Comparison of ENCODE assay signal across 8 cellular contexts in genomic region chr22:31342389-31343125, GRCh38. TPM values are rescaled to one million over a fixed set of nuclear protein-coding genes. Genes with fewer than 3 reads are reported as not detected.
DNase-seq lines count a peak whose midpoint lies in the region; ATAC-seq, FAIRE-seq and TF ChIP-seq lines count a peak whose summit lies in the region.

No MANE protein-coding gene starts in this region.

- H4K8ac ChIP-seq in trophoblast cell (ENCODE audit: low read depth, low read length) = peak overlapping the region; percentile 69

- no peaks in the 10 kb centered on the region for H3K9me3 Mint-ChIP-seq in Caco-2 (ENCODE audit: unreplicated experiment)

- TF ChIP-seq POLR2A in endothelial cell of umbilical vein (IDR thresholded peaks at IDR 0.05; ENCODE audit: low read depth, low read length) = no peak

- intact Hi-C loops in Caco-2 (cut with micrococcal nuclease; ENCODE audit: unreplicated experiment) = no loop called here
- intact Hi-C loops in endothelial cell of umbilical vein (cut with micrococcal nuclease) = no loop called here

- in situ Hi-C loops in GM13976 (cut with MboI; ENCODE audit: low sequenced_read_pairs, unreplicated experiment) = no loop called here

- BruUV-seq in Caco-2 (replicated peaks; lab: Mats Ljungman, UMichigan) (no TSS peak), endothelial cell of umbilical vein (replicated peaks; lab: Mats Ljungman, UMichigan) (no TSS peak)

- peaks cover 36% of the 10 kb centered on the region for H3K4me1 Mint-ChIP-seq in Caco-2 (ENCODE audit: low read depth, unreplicated experiment)

- H3K4me3 Mint-ChIP-seq in Caco-2 (ENCODE audit: unreplicated experiment) = peak overlapping the region; percentile 87

- H3K36me3 Mint-ChIP-seq in Caco-2 (ENCODE audit: insufficient read depth, unreplicated experiment) = peaks cover 50% of the 10 kb centered on the region

- FAIRE-seq in endothelial cell of umbilical vein (lab: Jason Lieb, UNC) = no peak

- no peaks in the 10 kb centered on the region for H3K9me1 ChIP-seq in endothelial cell of umbilical vein (replicated peaks; ENCODE audit: control insufficient read depth, extremely low read depth, insufficient read depth, low read length)

- H3K36me3 ChIP-seq in Caco-2 (ENCODE audit: control insufficient read depth, insufficient read depth, low read length) (peaks cover 4% of the 10 kb centered on the region; the same call in 1 of the 2 replicates), endothelial cell of umbilical vein (ENCODE audit: control insufficient read depth in 2 of 2, extremely low read depth in 1 of 2, insufficient read depth in 2 of 2, low read length in 2 of 2) (peaks cover 4 to 11% of the 10 kb centered on the region in 2 experiments), trophoblast cell (ENCODE audit: control insufficient read depth in 1 of 2, insufficient read depth in 2 of 2, low read length in 2 of 2) (peaks cover 50 to 56% of the 10 kb centered on the region in 2 experiments)

- no peak for DNase-seq in Caco-2
- peak; percentile 24 for DNase-seq in NCI-H2227 (lab: John Stamatoyannopoulos, UW; ENCODE audit: unreplicated experiment)
- no peak for DNase-seq in endothelial cell of umbilical vein (ENCODE audit: low read depth, low spot score)
- no peak for DNase-seq in trophoblast cell
- no peak for DNase-seq in GM13976 (ENCODE audit: low spot score)

- H3K9ac ChIP-seq in endothelial cell of umbilical vein (replicated peaks; ENCODE audit: extremely low read depth, insufficient read depth, low read length) (no peak overlapping the region), trophoblast cell (ENCODE audit: low read length) (peak overlapping the region; percentile 61)

- peaks cover 39% of the 10 kb centered on the region for H3K79me1 ChIP-seq in trophoblast cell (ENCODE audit: low read length)

- peaks cover 32% of the 10 kb centered on the region for H3K4me1 ChIP-seq in Caco-2
- H3K4me1 ChIP-seq in endothelial cell of umbilical vein (ENCODE audit: control insufficient read depth, extremely low read depth, insufficient read depth, low read length) = peaks cover 37% of the 10 kb centered on the region
- H3K4me1 ChIP-seq in trophoblast cell (ENCODE audit: control insufficient read depth in 1 of 2, insufficient read depth in 2 of 2, low read length in 2 of 2) = peaks cover 29 to 39% of the 10 kb centered on the region in 2 experiments

- no peak overlapping the region for H3K23ac ChIP-seq in trophoblast cell (ENCODE audit: low read length)

- dilution Hi-C loops in endothelial cell of umbilical vein (cut with MboI; ENCODE audit: extremely low pct_ligation_motif_present, low sequenced_read_pairs) = no loop called here

- WGBS in trophoblast cell (ENCODE audit: extremely low coverage, insufficient coverage, insufficient read length) = no CpG with 5 or more reads among the region's 16 CpGs

- H3K27ac Mint-ChIP-seq in Caco-2 (ENCODE audit: unreplicated experiment) = peak overlapping the region; percentile 67

- TF ChIP-seq CTCF in Caco-2 (IDR thresholded peaks at IDR 0.05; ENCODE audit: insufficient read depth in 1 of 2, low read depth in 1 of 2, low read length in 1 of 2, severe bottlenecking in 1 of 2, unreplicated experiment in 1 of 2) (no peak), endothelial cell of umbilical vein (IDR thresholded peaks at IDR 0.05; ENCODE audit: extremely low read depth in 1 of 2, insufficient read depth in 1 of 2, low read depth in 1 of 2, low read length in 2 of 2) (no peak), GM13976 (IDR thresholded peaks at IDR 0.05; ENCODE audit: borderline replicate concordance, control extremely low read depth, extremely low read depth, insufficient read depth, missing control alignments) (no peak)

- H3K27me3 Mint-ChIP-seq in Caco-2 (ENCODE audit: insufficient read depth, unreplicated experiment) = no peaks in the 10 kb centered on the region

- peak overlapping the region; percentile 72 for H2BK120ac ChIP-seq in trophoblast cell (ENCODE audit: insufficient read depth, low read length, poor library complexity)

- H4K91ac ChIP-seq in trophoblast cell (ENCODE audit: low read depth, low read length) = peak overlapping the region; percentile 79

- no peak overlapping the region for H2AFZ ChIP-seq in endothelial cell of umbilical vein (ENCODE audit: low read depth, low read length)
- H2AFZ ChIP-seq in trophoblast cell (ENCODE audit: insufficient read depth, low read length, poor library complexity) = peak overlapping the region; percentile 27

- peak overlapping the region; percentile 71 for H2BK5ac ChIP-seq in trophoblast cell (ENCODE audit: low read depth, low read length, poor library complexity)

- H3K4me2 ChIP-seq in endothelial cell of umbilical vein (ENCODE audit: insufficient read depth, low read length) = peak overlapping the region; percentile 33
- H3K4me2 ChIP-seq in trophoblast cell (ENCODE audit: low read length) = peak overlapping the region; percentile 93

- CTCF ChIA-PET in Caco-2 (lab: Charles Lee) (no interaction called here), endothelial cell of umbilical vein (lab: Charles Lee) (interaction anchor here (0.9 kb wide), 1 partner anchor 29 kb away, joined by 3 read pairs; no protein-coding TSS in a partner anchor)

- H2AK5ac ChIP-seq in trophoblast cell (ENCODE audit: low read length) = peak overlapping the region; percentile 80

- peak overlapping the region; percentile 62 for H3K14ac ChIP-seq in trophoblast cell (ENCODE audit: low read length)

- H3K18ac ChIP-seq in trophoblast cell (ENCODE audit: low read length) = peak overlapping the region; percentile 73

- peaks cover 19% of the 10 kb centered on the region for H3K79me2 ChIP-seq in endothelial cell of umbilical vein (ENCODE audit: control insufficient read depth, insufficient read depth, low read length)
- H3K79me2 ChIP-seq in trophoblast cell (ENCODE audit: control insufficient read depth, insufficient read depth, low read length, poor library complexity) = peaks cover 33% of the 10 kb centered on the region

- POLR2A ChIA-PET in Caco-2 (lab: Charles Lee) = interaction anchor here (1.6 kb wide), 1 partner anchor 52 kb away, joined by 4 read pairs; no protein-coding TSS in a partner anchor
- POLR2A ChIA-PET in endothelial cell of umbilical vein (lab: Charles Lee) = interaction anchor here (0.9 kb wide), 1 partner anchor 72 kb away, joined by 3 read pairs; no protein-coding TSS in a partner anchor

- H3K4ac ChIP-seq in trophoblast cell (ENCODE audit: low read depth, low read length) = peak overlapping the region; percentile 83

- H3K27me3 ChIP-seq in Caco-2 (replicated peaks; ENCODE audit: control insufficient read depth, insufficient read depth, low read length) (no peaks in the 10 kb centered on the region), endothelial cell of umbilical vein (ENCODE audit: control insufficient read depth in 2 of 2, insufficient read depth in 2 of 2, low read length in 2 of 2) (no peaks in the 10 kb centered on the region), trophoblast cell (ENCODE audit: insufficient read depth, low read length) (no peaks in the 10 kb centered on the region)

- H3K27ac ChIP-seq in endothelial cell of umbilical vein (ENCODE audit: insufficient read depth, low read depth, low read length) (no peak overlapping the region), trophoblast cell (ENCODE audit: low read depth, low read length) (peak overlapping the region; percentile 82)

- H4K12ac ChIP-seq in trophoblast cell (ENCODE audit: low read depth, low read length) = peak overlapping the region; percentile 37

- H3K4me3 ChIP-seq in Caco-2 (ENCODE audit: low read depth, low read length) (no peak overlapping the region), endothelial cell of umbilical vein (replicated peaks in 1 of 3; ENCODE audit: insufficient read depth in 1 of 3, low read depth in 1 of 3, low read length in 3 of 3) (no peak overlapping the region), trophoblast cell (ENCODE audit: low read depth, low read length) (no peak overlapping the region)

- peak overlapping the region; percentile 11 for H2BK12ac ChIP-seq in trophoblast cell (ENCODE audit: low read length)

- no peak for ATAC-seq in HG02885 (IDR thresholded peaks at IDR 0.05; ENCODE audit: poor library complexity, unreplicated experiment)
- ATAC-seq in HG02610 (IDR thresholded peaks at IDR 0.05; ENCODE audit: unreplicated experiment) = no peak
- no peak for ATAC-seq in GM18861 (IDR thresholded peaks at IDR 0.05; ENCODE audit: unreplicated experiment)

- H3K9me3 ChIP-seq in Caco-2 = no peaks in the 10 kb centered on the region
- H3K9me3 ChIP-seq in endothelial cell of umbilical vein (replicated peaks; ENCODE audit: control insufficient read depth, insufficient read depth, low read length) = no peaks in the 10 kb centered on the region
- no peaks in the 10 kb centered on the region for H3K9me3 ChIP-seq in trophoblast cell (ENCODE audit: insufficient read depth, low read depth, low read length)

- H4K20me1 ChIP-seq in endothelial cell of umbilical vein (replicated peaks; ENCODE audit: control insufficient read depth, extremely low read depth, insufficient read depth, low read length) = no peaks in the 10 kb centered on the region

RNA-seq across cellular contexts. Expression of gene PATZ1, which starts 3.6 kb away (rescaled TPM):
- 36.6 and 40.9 TPM in 2 replicates for total RNA-seq in Caco-2 (2022)
- total RNA-seq in endothelial cell of umbilical vein = 22.9 and 23.7 TPM in 2 replicates
- 19.7 and 20.5 TPM in 2 replicates for polyA plus RNA-seq in endothelial cell of umbilical vein
- 14.7 and 14.8 TPM in 2 replicates for polyA plus RNA-seq in endothelial cell of umbilical vein (2011; cell fraction: cytosol; rRNA removed)
- 21.5 and 24.5 TPM in 2 replicates for polyA plus RNA-seq in endothelial cell of umbilical vein (2011; cell fraction: nucleus; rRNA removed)
- polyA plus RNA-seq in endothelial cell of umbilical vein (2012) = 14.9 TPM in 2 replicates
- polyA minus RNA-seq in endothelial cell of umbilical vein = 30.2 TPM in 2 replicates
- 20.6 TPM for polyA minus RNA-seq in endothelial cell of umbilical vein (2011; cell fraction: cytosol; rRNA and poly(A)+ RNA removed)
- polyA minus RNA-seq in endothelial cell of umbilical vein (2011; cell fraction: nucleus; rRNA and poly(A)+ RNA removed) = 15.8 and 20.4 TPM in 2 replicates
- polyA plus RNA-seq in trophoblast cell (2013) = 19.9 and 20.7 TPM in 2 replicates

RNA-seq across cellular contexts. Expression of gene PIK3IP1, which starts 50.3 kb away (rescaled TPM):
- total RNA-seq in Caco-2 (2022) (0.68 and 0.72 TPM in 2 replicates), endothelial cell of umbilical vein (7.7 and 8.4 TPM in 2 replicates)
- polyA plus RNA-seq in endothelial cell of umbilical vein = 11.1 and 13.2 TPM in 2 replicates
- polyA plus RNA-seq in endothelial cell of umbilical vein (2011; cell fraction: cytosol; rRNA removed) = 9.5 and 12.6 TPM in 2 replicates
- 8.8 TPM in 2 replicates for polyA plus RNA-seq in endothelial cell of umbilical vein (2011; cell fraction: nucleus; rRNA removed)
- polyA plus RNA-seq in endothelial cell of umbilical vein (2012) = 12.8 and 19.8 TPM in 2 replicates
- 10.6 and 10.9 TPM in 2 replicates for polyA minus RNA-seq in endothelial cell of umbilical vein
- polyA minus RNA-seq in endothelial cell of umbilical vein (2011; cell fraction: cytosol; rRNA and poly(A)+ RNA removed) = 1.0 TPM
- polyA minus RNA-seq in endothelial cell of umbilical vein (2011; cell fraction: nucleus; rRNA and poly(A)+ RNA removed) = 7.2 and 7.8 TPM in 2 replicates
- 3.7 and 4.0 TPM in 2 replicates for polyA plus RNA-seq in trophoblast cell (2013)

RNA-seq across cellular contexts. Expression of gene DRG1, which starts 56.8 kb away (rescaled TPM):
- total RNA-seq in Caco-2 (2022) (78.3 and 87.6 TPM in 2 replicates), endothelial cell of umbilical vein (51.6 and 65.1 TPM in 2 replicates)
- polyA plus RNA-seq in endothelial cell of umbilical vein = 30.6 and 37.7 TPM in 2 replicates
- 59.1 and 63.9 TPM in 2 replicates for polyA plus RNA-seq in endothelial cell of umbilical vein (2011; cell fraction: cytosol; rRNA removed)
- 37.1 and 39.9 TPM in 2 replicates for polyA plus RNA-seq in endothelial cell of umbilical vein (2011; cell fraction: nucleus; rRNA removed)
- 53.3 and 75.5 TPM in 2 replicates for polyA plus RNA-seq in endothelial cell of umbilical vein (2012)
- 52.2 and 64.2 TPM in 2 replicates for polyA minus RNA-seq in endothelial cell of umbilical vein
- 49.9 TPM for polyA minus RNA-seq in endothelial cell of umbilical vein (2011; cell fraction: cytosol; rRNA and poly(A)+ RNA removed)
- 22.8 and 45.4 TPM in 2 replicates for polyA minus RNA-seq in endothelial cell of umbilical vein (2011; cell fraction: nucleus; rRNA and poly(A)+ RNA removed)
- 50.4 and 51.7 TPM in 2 replicates for polyA plus RNA-seq in trophoblast cell (2013)
